11 cellular contexts compared by ENCODE assay signal in the genomic region with DNA sequence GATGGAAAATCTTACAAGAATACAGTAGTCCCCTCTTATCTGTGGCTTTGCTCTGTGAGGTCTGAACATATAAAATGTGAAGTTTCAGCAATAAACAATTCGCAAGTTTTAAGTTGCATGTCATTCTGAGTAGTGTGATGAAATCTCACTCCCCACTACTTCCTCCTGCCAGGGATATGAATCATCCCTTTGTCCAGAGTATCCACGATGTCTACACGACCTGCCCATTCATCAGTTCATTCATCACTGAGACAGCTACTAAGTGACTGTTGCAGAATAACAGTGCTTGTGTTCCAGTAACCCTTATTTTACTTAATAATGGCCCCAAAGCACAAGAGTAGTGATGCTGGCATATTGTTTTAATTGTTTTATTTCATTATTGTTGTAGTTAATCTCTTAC.
DNase-seq lines count a peak whose midpoint lies in the region; ATAC-seq, FAIRE-seq and TF ChIP-seq lines count a peak whose summit lies in the region.
"Had no signal": no experiment of that assay in that cellular context is flagged by ENCODE, and none has a peak within 500 bp of the region (broad histone marks: within the 10 kb centered on the region; RNA-seq: fewer than 3 reads in every experiment).

No MANE protein-coding gene starts in this region.

- DNase-seq in H54 (ENCODE audit: insufficient read length, low spot score) (no peak), epithelial cell of proximal tubule (ENCODE audit: low read depth) (peak; percentile 79), renal cortical epithelial cell (ENCODE audit: low read depth) (peak; percentile 96), GM19238 (ENCODE audit: insufficient read length, low spot score) (no peak)
- no peak for DNase-seq in stimulated activated naive CD4-positive, alpha-beta T cell treated with Interleukin-2 at 50 U/mL for 16 hours (lab: John Stamatoyannopoulos, UW)
- DNase-seq: activated naive CD8-positive, alpha-beta T cell treated with anti-CD3 and anti-CD28 coated beads, Interleukin-2, amount 10 ng/mL, durations not matched to agents 7 days and 5 days; NCI-H446 treated with DMSO at 0.1 percent for 48 hours; stimulated activated CD4-positive, alpha-beta T cell treated with anti-CD3 and anti-CD28 coated beads, Interleukin-2, amount 100 ng/mL, for 24 hours had no signal

- no peak overlapping the region for H3K4me3 ChIP-seq in epithelial cell of proximal tubule (ENCODE audit: low read depth, low read length)

- ATAC-seq in HG03135 (IDR thresholded peaks at IDR 0.05; ENCODE audit: unreplicated experiment) (no peak), GM18870 (IDR thresholded peaks at IDR 0.05; ENCODE audit: unreplicated experiment) (no peak)

- peak; percentile 72 for FAIRE-seq in H54 (lab: Jason Lieb, UNC)

- no peak for TF ChIP-seq CTCF in epithelial cell of proximal tubule (conservative IDR thresholded peaks at IDR 0.05; ENCODE audit: low read depth, low read length)

- TF ChIP-seq POLR2A in H54 (IDR thresholded peaks at IDR 0.05; ENCODE audit: low read depth, low read length), result no peak

TF ChIP-seq in PFSK-1, 5 proteins besides CTCF, POLR2A, EP300 and RAD21:
- TF ChIP-seq SIN3A (IDR thresholded peaks at IDR 0.05; ENCODE audit: borderline replicate concordance, insufficient read depth, low read length) (peak; percentile 50; the same call in 1 of the 2 replicates), TAF1 (IDR thresholded peaks at IDR 0.05; ENCODE audit: borderline replicate concordance, insufficient read depth, low read length) (peak; percentile 34; the same call in 1 of the 2 replicates), FOXP2 (optimal IDR thresholded peaks at IDR 0.05; ENCODE audit: borderline replicate concordance, extremely low read depth, extremely low read length, insufficient read depth) (no peak)

Comparison
In these comparisons a context has a peak if more than half of its experiments do, and no peak if none do; other contexts are left out.
1. DNase-seq: peak in epithelial cell of proximal tubule (single experiment) and renal cortical epithelial cell (single experiment); none in H54 (single experiment), stimulated activated naive CD4-positive, alpha-beta T cell treated with Interleukin-2 at 50 U/mL for 16 hours (single experiment) and GM19238 (single experiment).